1 cellular context compared by ENCODE assay signal in genomic region chr15:50186090-50186489, GRCh38.
TF ChIP-seq lines count a peak whose summit lies in the region.

No MANE protein-coding gene starts in this region.

TF ChIP-seq in HepG2, 621 proteins besides CTCF, POLR2A, EP300 and RAD21:
- TF ChIP-seq ZNF414 (CRISPR knock-in tag; IDR thresholded peaks at IDR 0.05) (no peak), MED1 (CRISPR knock-in tag; IDR thresholded peaks at IDR 0.05) (no peak), TFDP1 (CRISPR knock-in tag; IDR thresholded peaks at IDR 0.05; ENCODE audit: borderline replicate concordance) (no peak), MAFK (conservative IDR thresholded peaks at IDR 0.05 in 1 of 2, IDR thresholded peaks at IDR 0.05 in 1 of 2; ENCODE audit: low read length in 2 of 2) (peak; percentile 37 to 79; a peak in 3 of 4 replicates), ZNF235 (CRISPR knock-in tag; IDR thresholded peaks at IDR 0.05; ENCODE audit: borderline replicate concordance) (no peak), MAFF (IDR thresholded peaks at IDR 0.05; ENCODE audit: low read depth, low read length) (peak; percentile 45; the same call in 1 of the 2 replicates)
